Comparison of ENCODE assay signal across 8 cellular contexts in the genomic region with DNA sequence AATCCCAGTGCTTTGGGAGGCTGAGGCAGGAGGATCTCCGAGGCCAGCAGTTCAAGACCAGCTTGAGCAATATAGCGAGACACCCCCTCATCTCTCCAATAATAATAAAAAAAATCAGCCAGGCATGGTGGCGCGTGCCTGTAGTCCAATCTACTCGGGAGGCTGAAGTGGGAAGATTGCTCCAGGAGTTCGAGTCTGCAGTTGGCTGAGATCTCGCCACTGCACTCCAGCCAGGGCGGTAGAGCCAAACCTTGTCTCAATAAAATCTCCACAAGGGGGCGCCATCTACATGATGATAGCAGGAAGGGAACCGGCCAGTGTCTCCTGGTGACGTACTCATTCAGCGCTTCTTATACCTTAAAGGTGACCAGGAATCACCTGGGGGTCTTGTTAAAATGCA. TPM values are rescaled to one million over a fixed set of nuclear protein-coding genes. Genes with fewer than 3 reads are reported as not detected.
DNase-seq lines count a peak whose midpoint lies in the region; ATAC-seq and TF ChIP-seq lines count a peak whose summit lies in the region.

No MANE protein-coding gene starts in this region.

- no peak overlapping the region for H3K4me3 Mint-ChIP-seq in nephron
- no peak overlapping the region for H3K4me3 Mint-ChIP-seq in stimulated activated naive CD8-positive, alpha-beta T cell treated with anti-CD3 and anti-CD28 coated beads, Interleukin-15, amount 100 ng/mL, for 72 hours

- ATAC-seq in PC-3 (peak; percentile 82), GM21576 (IDR thresholded peaks at IDR 0.05; ENCODE audit: unreplicated experiment) (no peak)
- peak; percentile 96 for ATAC-seq in stimulated activated naive CD8-positive, alpha-beta T cell treated with anti-CD3 and anti-CD28 coated beads, Interleukin-15, amount 100 ng/mL, for 72 hours

- POLR2A ChIA-PET in PC-3 (lab: Charles Lee; ENCODE audit: unreplicated experiment): no interaction called here

- BruUV-seq in PC-3 (replicated peaks; lab: Mats Ljungman, UMichigan): no TSS peak

- no peak overlapping the region for H3K4me3 ChIP-seq in PC-3 (ENCODE audit: low read length)

- DNase-seq in DMS79 treated with DMSO at 0.1 percent for 48 hours (lab: John Stamatoyannopoulos, UW): peak; percentile 82
- peak; percentile 69 for DNase-seq in LHCN-M2 (ENCODE audit: low read depth)
- peak; percentile 87 for DNase-seq in PC-3
- peak; percentile 60 for DNase-seq in activated T-cell treated with anti-CD3 and anti-CD28 coated beads, Interleukin-2, amount 50 U/mL, for 1 hour
- peak; percentile 63 for DNase-seq in fibroblast of gingiva (ENCODE audit: low read depth)
- DNase-seq in stimulated activated naive CD8-positive, alpha-beta T cell treated with anti-CD3 and anti-CD28 coated beads, Interleukin-15, amount 100 ng/mL, for 72 hours: peak; percentile 74 to 75

- intact Hi-C loops in PC-3 (cut with micrococcal nuclease): loop anchor here (1.0 to 5.0 kb wide), 2 partner anchors 95 to 131 kb away; no protein-coding TSS in a partner anchor

- H3K4me1 Mint-ChIP-seq in nephron: no peaks in the 10 kb centered on the region
- peaks cover 22% of the 10 kb centered on the region for H3K4me1 Mint-ChIP-seq in stimulated activated naive CD8-positive, alpha-beta T cell treated with anti-CD3 and anti-CD28 coated beads, Interleukin-15, amount 100 ng/mL, for 72 hours

- no peaks in the 10 kb centered on the region for H3K9me2 ChIP-seq in PC-3 (replicated peaks; ENCODE audit: low read length)

- H3K36me3 ChIP-seq in PC-3 (ENCODE audit: low read depth, low read length): no peaks in the 10 kb centered on the region

- CTCF ChIA-PET in PC-3 (lab: Charles Lee): no interaction called here

- H3K27me3 Mint-ChIP-seq in nephron (ENCODE audit: low read depth): peaks cover 12% of the 10 kb centered on the region
- no peaks in the 10 kb centered on the region for H3K27me3 Mint-ChIP-seq in stimulated activated naive CD8-positive, alpha-beta T cell treated with anti-CD3 and anti-CD28 coated beads, Interleukin-15, amount 100 ng/mL, for 72 hours

- no peaks in the 10 kb centered on the region for H4K20me1 ChIP-seq in PC-3 (ENCODE audit: low read length)

- H3K79me2 ChIP-seq in PC-3 (ENCODE audit: low read length): no peaks in the 10 kb centered on the region

- H3K9me3 ChIP-seq in PC-3 (ENCODE audit: low read length): no peaks in the 10 kb centered on the region

- H3K9me3 Mint-ChIP-seq in nephron: no peaks in the 10 kb centered on the region
- no peaks in the 10 kb centered on the region for H3K9me3 Mint-ChIP-seq in stimulated activated naive CD8-positive, alpha-beta T cell treated with anti-CD3 and anti-CD28 coated beads, Interleukin-15, amount 100 ng/mL, for 72 hours

- no peak overlapping the region for H3K27ac Mint-ChIP-seq in nephron
- H3K27ac Mint-ChIP-seq in stimulated activated naive CD8-positive, alpha-beta T cell treated with anti-CD3 and anti-CD28 coated beads, Interleukin-15, amount 100 ng/mL, for 72 hours: peak overlapping the region in 1 of 2 donors; percentile 38

- H3K4me2 ChIP-seq in PC-3 (ENCODE audit: low read length): no peak overlapping the region

- no peaks in the 10 kb centered on the region for H3K4me1 ChIP-seq in PC-3 (ENCODE audit: insufficient read depth, low read length)

- no peak overlapping the region for H3K27ac ChIP-seq in PC-3 (ENCODE audit: low read length)

- H2AFZ ChIP-seq in PC-3 (ENCODE audit: low read length): no peak overlapping the region

- no peaks in the 10 kb centered on the region for H3F3A ChIP-seq in PC-3 (ENCODE audit: low read length, unreplicated experiment)

- no peaks in the 10 kb centered on the region for H3K27me3 ChIP-seq in PC-3 (ENCODE audit: low read length)

- peaks cover 4% of the 10 kb centered on the region for H3K36me3 Mint-ChIP-seq in nephron (ENCODE audit: low read depth)

- H3K9ac ChIP-seq in PC-3 (ENCODE audit: low read length): no peak overlapping the region

- TF ChIP-seq CTCF in PC-3 (conservative IDR thresholded peaks at IDR 0.05; ENCODE audit: low read depth, low read length) (peak; percentile 65), nephron (IDR thresholded peaks at IDR 0.05; ENCODE audit: unreplicated experiment in 3 of 3) (peak; percentile 68 to 71 (median 70))

RNA-seq across cellular contexts. Expression of a gene that starts 13.6 kb away (rescaled TPM):
- total RNA-seq in LHCN-M2 (2014; rRNA removed) (not detected in 2 replicates), PC-3 (2014; rRNA removed) (not detected in 2 replicates)
- 0.07 TPM for polyA plus RNA-seq in LHCN-M2 (2012)

RNA-seq across cellular contexts. Expression of a gene that starts 21.4 kb away (rescaled TPM):
- 0.51 and 0.80 TPM in 2 replicates for total RNA-seq in LHCN-M2 (2014; rRNA removed)
- 7.5 TPM for polyA plus RNA-seq in LHCN-M2 (2012)
- total RNA-seq in PC-3 (2014; rRNA removed): 2.5 and 5.1 TPM in 2 replicates

RNA-seq across cellular contexts. Expression of a gene that starts 35.9 kb away (rescaled TPM):
- total RNA-seq in LHCN-M2 (2014; rRNA removed) (not detected in 2 replicates), PC-3 (2014; rRNA removed) (not detected in 2 replicates)
- polyA plus RNA-seq in LHCN-M2 (2012): 0.02 TPM

RNA-seq across cellular contexts. Expression of a gene that starts 39.7 kb away (rescaled TPM):
- 4.9 and 16.2 TPM in 2 replicates for total RNA-seq in LHCN-M2 (2014; rRNA removed)
- polyA plus RNA-seq in LHCN-M2 (2012): 18.9 TPM
- total RNA-seq in PC-3 (2014; rRNA removed): 8.3 and 12.4 TPM in 2 replicates

RNA-seq across cellular contexts. Expression of a gene that starts 53.1 kb away (rescaled TPM):
- total RNA-seq in LHCN-M2 (2014; rRNA removed) (15.7 and 19.4 TPM in 2 replicates), PC-3 (2014; rRNA removed) (28.3 and 37.5 TPM in 2 replicates)
- polyA plus RNA-seq in LHCN-M2 (2012): 8.0 TPM
